In the genomic region with DNA sequence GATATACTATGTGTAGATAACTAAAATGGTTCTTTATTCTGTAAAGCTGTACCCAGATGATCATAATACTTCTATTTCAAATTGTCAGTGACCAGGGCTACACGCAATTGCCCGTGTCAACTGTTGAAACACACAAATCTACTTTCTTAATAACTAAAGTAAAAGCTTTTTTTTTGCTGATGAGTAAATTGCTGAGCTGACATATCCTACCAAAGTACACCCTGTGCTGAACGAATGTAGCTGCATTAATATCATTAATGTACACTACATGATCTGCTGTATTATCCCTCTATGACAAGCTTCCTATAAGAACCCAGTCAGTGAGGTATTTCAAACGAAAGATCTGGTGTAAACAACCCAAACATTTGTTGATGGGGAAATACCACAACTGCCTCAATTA, we compare ENCODE assay signal across 2 cellular contexts.
TF ChIP-seq lines count a peak whose summit lies in the region.

No MANE protein-coding gene starts in this region.

TF ChIP-seq in HepG2, 621 proteins besides CTCF, POLR2A, EP300 and RAD21:
- no peak for TF ChIP-seq STAG1 (CRISPR knock-in tag; IDR thresholded peaks at IDR 0.05)
- peak; percentile 93 to 98 for TF ChIP-seq MAFK (conservative IDR thresholded peaks at IDR 0.05 in 1 of 2, IDR thresholded peaks at IDR 0.05 in 1 of 2; ENCODE audit: low read length in 2 of 2)
- peak; percentile 98 for TF ChIP-seq MAFF (IDR thresholded peaks at IDR 0.05; ENCODE audit: low read depth, low read length)

TF ChIP-seq in H1, 55 proteins besides CTCF, POLR2A, EP300 and RAD21:
- TF ChIP-seq, protein P1, sequence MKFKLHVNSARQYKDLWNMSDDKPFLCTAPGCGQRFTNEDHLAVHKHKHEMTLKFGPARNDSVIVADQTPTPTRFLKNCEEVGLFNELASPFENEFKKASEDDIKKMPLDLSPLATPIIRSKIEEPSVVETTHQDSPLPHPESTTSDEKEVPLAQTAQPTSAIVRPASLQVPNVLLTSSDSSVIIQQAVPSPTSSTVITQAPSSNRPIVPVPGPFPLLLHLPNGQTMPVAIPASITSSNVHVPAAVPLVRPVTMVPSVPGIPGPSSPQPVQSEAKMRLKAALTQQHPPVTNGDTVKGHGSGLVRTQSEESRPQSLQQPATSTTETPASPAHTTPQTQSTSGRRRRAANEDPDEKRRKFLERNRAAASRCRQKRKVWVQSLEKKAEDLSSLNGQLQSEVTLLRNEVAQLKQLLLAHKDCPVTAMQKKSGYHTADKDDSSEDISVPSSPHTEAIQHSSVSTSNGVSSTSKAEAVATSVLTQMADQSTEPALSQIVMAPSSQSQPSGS (IDR thresholded peaks at IDR 0.05; ENCODE audit: low read length): no peak
- TF ChIP-seq MAFK (IDR thresholded peaks at IDR 0.05; ENCODE audit: low read depth, low read length) (peak; percentile 86), EZH2 (IDR thresholded peaks at IDR 0.05; ENCODE audit: low read depth, low read length, severe bottlenecking) (no peak)
